Comparison of ENCODE assay signal across 39 cellular contexts in the genomic region with DNA sequence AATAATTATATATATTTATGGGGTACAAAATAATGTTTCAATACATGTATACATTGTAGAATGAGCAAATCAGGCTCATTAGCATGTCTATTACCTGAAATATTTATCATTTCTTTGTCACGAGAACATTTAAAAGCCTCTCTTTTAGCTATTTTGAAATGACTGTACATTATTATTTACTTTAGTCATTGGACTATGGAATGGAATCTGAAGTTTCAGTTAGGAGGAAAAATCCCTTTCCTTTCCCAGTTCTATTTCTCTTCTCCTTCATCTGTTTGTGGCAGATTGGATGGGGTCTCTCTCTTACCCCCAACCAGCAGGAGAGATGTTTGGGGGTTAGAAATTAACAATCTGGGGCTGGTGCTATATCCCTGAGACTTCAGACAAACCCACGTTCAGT.
"Had no signal": no experiment of that assay in that cellular context is flagged by ENCODE, and none has a peak within 500 bp of the region (broad histone marks: within the 10 kb centered on the region; RNA-seq: fewer than 3 reads in every experiment).

No MANE protein-coding gene starts in this region.

- H3K27me3 Mint-ChIP-seq: activated naive CD4-positive, alpha-beta T cell treated with anti-CD3 and anti-CD28 coated beads, Interleukin-2, amount 10 ng/mL, durations not matched to agents 7 days and 5 days; activated T-helper 17 cell treated with anti-CD3 and anti-CD28 coated beads, Interleukin-2, amount 50 U/mL, for 72 hours; brain had no signal

- H3K36me3 Mint-ChIP-seq: activated naive CD4-positive, alpha-beta T cell treated with anti-CD3 and anti-CD28 coated beads, Interleukin-2, amount 10 ng/mL, durations not matched to agents 7 days and 5 days; activated naive CD4-positive, alpha-beta T cell treated with anti-CD3 and anti-CD28 coated beads, Interleukin-2, amount 50 U/mL, for 24 hours; activated naive CD4-positive, alpha-beta T cell treated with anti-CD3 and anti-CD28 coated beads, Interleukin-2, amount 50 U/mL, for 72 hours; activated naive CD8-positive, alpha-beta T cell; activated naive CD8-positive, alpha-beta T cell treated with anti-CD3 and anti-CD28 coated beads for 36 hours; activated naive CD8-positive, alpha-beta T cell treated with anti-CD3 and anti-CD28 coated beads, Interleukin-2, amount 10 ng/mL, durations not matched to agents 7 days and 5 days; brain had no signal

- H3K4me1 Mint-ChIP-seq: activated naive CD4-positive, alpha-beta T cell treated with anti-CD3 and anti-CD28 coated beads, Interleukin-2, amount 10 ng/mL, durations not matched to agents 7 days and 5 days; activated naive CD4-positive, alpha-beta T cell treated with anti-CD3 and anti-CD28 coated beads, Interleukin-2, amount 50 U/mL, for 24 hours; activated naive CD8-positive, alpha-beta T cell treated with anti-CD3 and anti-CD28 coated beads for 36 hours; activated naive CD8-positive, alpha-beta T cell treated with anti-CD3 and anti-CD28 coated beads, Interleukin-2, amount 10 ng/mL, durations not matched to agents 7 days and 5 days; activated naive CD8-positive, alpha-beta T cell treated with anti-CD3 and anti-CD28 coated beads, Interleukin-2, amount 50 U/mL, for 24 hours; activated T-helper 17 cell treated with anti-CD3 and anti-CD28 coated beads, Interleukin-2, amount 50 U/mL, for 72 hours; central memory CD8-positive, alpha-beta T cell had no signal

- H3K4me3 Mint-ChIP-seq: activated naive CD4-positive, alpha-beta T cell treated with anti-CD3 and anti-CD28 coated beads for 36 hours; activated naive CD4-positive, alpha-beta T cell treated with anti-CD3 and anti-CD28 coated beads, Interleukin-2, amount 10 ng/mL, durations not matched to agents 7 days and 5 days; activated naive CD4-positive, alpha-beta T cell treated with anti-CD3 and anti-CD28 coated beads, Interleukin-2, amount 50 U/mL, for 24 hours; activated naive CD8-positive, alpha-beta T cell; activated naive CD8-positive, alpha-beta T cell treated with anti-CD3 and anti-CD28 coated beads for 36 hours; activated naive CD8-positive, alpha-beta T cell treated with anti-CD3 and anti-CD28 coated beads, Interleukin-2, amount 10 ng/mL, durations not matched to agents 7 days and 5 days; activated naive CD8-positive, alpha-beta T cell treated with anti-CD3 and anti-CD28 coated beads, Interleukin-2, amount 50 U/mL, for 24 hours; activated T-cell treated with anti-CD3 and anti-CD28 coated beads, Interleukin-2, amount 50 U/mL, for 24 hours; activated T-cell treated with anti-CD3 and anti-CD28 coated beads, Interleukin-2, amount 50 U/mL, for 4 hours; activated T-cell treated with anti-CD3 and anti-CD28 coated beads, Interleukin-2, amount 50 U/mL, for 72 hours; activated T-helper 1 cell treated with anti-CD3 and anti-CD28 coated beads, Interleukin-12 subunit alpha, Interleukin-12 subunit beta, Interleukin-2, Interleukin-4 antibody, amounts not matched to agents 30 ng/mL and 10 ng/mL and 1 ng/mL, durations not matched to agents 14 hours and 24 hours and 36 hours; activated T-helper 17 cell treated with anti-CD3 and anti-CD28 coated beads, Interleukin-2, amount 50 U/mL, for 72 hours; brain; central memory CD8-positive, alpha-beta T cell had no signal

- H3K27me3 ChIP-seq: adrenal gland, ascending aorta, body of pancreas, brain microvascular endothelial cell, breast epithelium, cardiac muscle cell had no signal

- ATAC-seq: activated naive CD4-positive, alpha-beta T cell treated with anti-CD3 and anti-CD28 coated beads, Interleukin-2, amount 50 U/mL, for 72 hours; activated naive CD8-positive, alpha-beta T cell treated with anti-CD3 and anti-CD28 coated beads, Interleukin-2, amount 50 U/mL, for 24 hours; activated T-cell treated with anti-CD3 and anti-CD28 coated beads, Interleukin-2, amount 50 U/mL, for 4 hours; activated T-cell treated with anti-CD3 and anti-CD28 coated beads, Interleukin-2, amount 50 U/mL, for 72 hours; activated T-helper 17 cell treated with anti-CD3 and anti-CD28 coated beads, Interleukin-2, amount 50 U/mL, for 72 hours; body of pancreas had no signal

- DNase-seq: activated effector memory CD4-positive, alpha-beta T cell treated with anti-CD3 and anti-CD28 coated beads, Interleukin-2, amount 50 U/mL, for 16 hours; activated effector memory CD4-positive, alpha-beta T cell treated with Interleukin-2 at 50 U/mL for 16 hours; activated gamma-delta T cell; activated gamma-delta T cell treated with Interleukin-2 at 50 U/mL for 16 hours; activated naive CD4-positive, alpha-beta T cell; activated naive CD4-positive, alpha-beta T cell treated with anti-CD3 and anti-CD28 coated beads for 36 hours; activated naive CD4-positive, alpha-beta T cell treated with anti-CD3 and anti-CD28 coated beads, Interleukin-2, amount 10 ng/mL, durations not matched to agents 7 days and 5 days; activated naive CD4-positive, alpha-beta T cell treated with anti-CD3 and anti-CD28 coated beads, Interleukin-2, amount 50 U/mL, for 16 hours; activated naive CD4-positive, alpha-beta T cell treated with Interleukin-2 at 50 U/mL for 16 hours; activated naive CD8-positive, alpha-beta T cell treated with anti-CD3 and anti-CD28 coated beads for 36 hours; activated naive CD8-positive, alpha-beta T cell treated with anti-CD3 and anti-CD28 coated beads, Interleukin-2, amount 10 ng/mL, durations not matched to agents 7 days and 5 days; activated naive CD8-positive, alpha-beta T cell treated with anti-CD3 and anti-CD28 coated beads, Interleukin-2, amount 50 U/mL, for 24 hours; activated T-cell treated with anti-CD3 and anti-CD28 coated beads, Interleukin-2, amount 50 U/mL, for 1 hour; activated T-cell treated with anti-CD3 and anti-CD28 coated beads, Interleukin-2, amount 50 U/mL, for 24 hours; activated T-cell treated with anti-CD3 and anti-CD28 coated beads, Interleukin-2, amount 50 U/mL, for 4 hours; activated T-cell treated with anti-CD3 and anti-CD28 coated beads, Interleukin-2, amount 50 U/mL, for 48 hours; activated T-cell treated with anti-CD3 and anti-CD28 coated beads, Interleukin-2, amount 50 U/mL, for 72 hours; adrenal gland; amniotic stem cell; amygdala; anterior cingulate cortex; body of pancreas; brain microvascular endothelial cell; caudate nucleus; central memory CD4-positive, alpha-beta T cell; cerebellar nuclear complex had no signal

- H3K4me1 ChIP-seq: adrenal gland, ascending aorta, body of pancreas, breast epithelium had no signal

- H3K36me3 ChIP-seq: adrenal gland, ascending aorta, brain microvascular endothelial cell, breast epithelium, cardiac muscle cell had no signal

- H3K27ac ChIP-seq: adrenal gland, ascending aorta, body of pancreas, brain microvascular endothelial cell, breast epithelium, cardiac muscle cell had no signal

- H3K9me3 ChIP-seq: adrenal gland, ascending aorta, body of pancreas, breast epithelium had no signal

- H3K4me3 ChIP-seq: adrenal gland, ascending aorta, body of pancreas, breast epithelium, cardiac muscle cell had no signal

- FAIRE-seq: astrocyte, bronchial epithelial cell had no signal

- H3K9me3 Mint-ChIP-seq: activated naive CD4-positive, alpha-beta T cell treated with anti-CD3 and anti-CD28 coated beads for 36 hours; activated naive CD4-positive, alpha-beta T cell treated with anti-CD3 and anti-CD28 coated beads, Interleukin-2, amount 10 ng/mL, durations not matched to agents 7 days and 5 days; activated naive CD4-positive, alpha-beta T cell treated with anti-CD3 and anti-CD28 coated beads, Interleukin-2, amount 50 U/mL, for 24 hours; activated naive CD4-positive, alpha-beta T cell treated with anti-CD3 and anti-CD28 coated beads, Interleukin-2, amount 50 U/mL, for 72 hours; activated naive CD8-positive, alpha-beta T cell treated with anti-CD3 and anti-CD28 coated beads for 36 hours; activated naive CD8-positive, alpha-beta T cell treated with anti-CD3 and anti-CD28 coated beads, Interleukin-2, amount 10 ng/mL, durations not matched to agents 7 days and 5 days; activated naive CD8-positive, alpha-beta T cell treated with anti-CD3 and anti-CD28 coated beads, Interleukin-2, amount 50 U/mL, for 24 hours; activated T-cell treated with anti-CD3 and anti-CD28 coated beads, Interleukin-2, amount 50 U/mL, for 24 hours; activated T-cell treated with anti-CD3 and anti-CD28 coated beads, Interleukin-2, amount 50 U/mL, for 4 hours; activated T-cell treated with anti-CD3 and anti-CD28 coated beads, Interleukin-2, amount 50 U/mL, for 72 hours; activated T-helper 1 cell treated with anti-CD3 and anti-CD28 coated beads, Interleukin-12 subunit alpha, Interleukin-12 subunit beta, Interleukin-2, Interleukin-4 antibody, amounts not matched to agents 30 ng/mL and 10 ng/mL and 1 ng/mL, durations not matched to agents 14 hours and 24 hours and 36 hours; activated T-helper 17 cell treated with anti-CD3 and anti-CD28 coated beads, Interleukin-2, amount 50 U/mL, for 72 hours; activated T-helper 2 cell treated with anti-CD3 and anti-CD28 coated beads, Interferon-gamma antibody, Interleukin-2, Interleukin-4, amounts not matched to agents 10 μg/mL and 5 μg/mL and 100 μg/mL, durations not matched to agents 14 hours and 24 hours and 36 hours; brain; central memory CD8-positive, alpha-beta T cell had no signal

- H3K27ac Mint-ChIP-seq: activated naive CD4-positive, alpha-beta T cell treated with anti-CD3 and anti-CD28 coated beads for 36 hours; activated naive CD4-positive, alpha-beta T cell treated with anti-CD3 and anti-CD28 coated beads, Interleukin-2, amount 10 ng/mL, durations not matched to agents 7 days and 5 days; activated naive CD4-positive, alpha-beta T cell treated with anti-CD3 and anti-CD28 coated beads, Interleukin-2, amount 50 U/mL, for 24 hours; activated naive CD4-positive, alpha-beta T cell treated with anti-CD3 and anti-CD28 coated beads, Interleukin-2, amount 50 U/mL, for 72 hours; activated naive CD8-positive, alpha-beta T cell; activated naive CD8-positive, alpha-beta T cell treated with anti-CD3 and anti-CD28 coated beads for 36 hours; activated naive CD8-positive, alpha-beta T cell treated with anti-CD3 and anti-CD28 coated beads, Interleukin-2, amount 10 ng/mL, durations not matched to agents 7 days and 5 days; activated naive CD8-positive, alpha-beta T cell treated with anti-CD3 and anti-CD28 coated beads, Interleukin-2, amount 50 U/mL, for 24 hours; activated T-cell treated with anti-CD3 and anti-CD28 coated beads, Interleukin-2, amount 50 U/mL, for 24 hours; activated T-cell treated with anti-CD3 and anti-CD28 coated beads, Interleukin-2, amount 50 U/mL, for 72 hours; activated T-helper 1 cell treated with anti-CD3 and anti-CD28 coated beads, Interleukin-12 subunit alpha, Interleukin-12 subunit beta, Interleukin-2, Interleukin-4 antibody, amounts not matched to agents 30 ng/mL and 10 ng/mL and 1 ng/mL, durations not matched to agents 14 hours and 24 hours and 36 hours; activated T-helper 17 cell treated with anti-CD3 and anti-CD28 coated beads, Interleukin-2, amount 50 U/mL, for 72 hours; activated T-helper 2 cell treated with anti-CD3 and anti-CD28 coated beads, Interferon-gamma antibody, Interleukin-2, Interleukin-4, amounts not matched to agents 10 μg/mL and 5 μg/mL and 100 μg/mL, durations not matched to agents 14 hours and 24 hours and 36 hours; brain had no signal
